In genomic region chr4:73751166-73751565, GRCh38 we compare ENCODE assay signal across 18 cellular contexts.
DNase-seq lines count a peak whose midpoint lies in the region; ATAC-seq lines count a peak whose summit lies in the region.
"Had no signal": no experiment of that assay in that cellular context is flagged by ENCODE, and none has a peak within 500 bp of the region (broad histone marks: within the 10 kb centered on the region; RNA-seq: fewer than 3 reads in every experiment).

No MANE protein-coding gene starts in this region.

- no peak overlapping the region for H3K27ac ChIP-seq in ACC112 (ENCODE audit: low read depth, low read length)
- H3K27ac ChIP-seq: adrenal gland, prostate gland had no signal

- no peaks in the 10 kb centered on the region for H3K27me3 ChIP-seq in ACC112 (ENCODE audit: insufficient read depth, low read length)
- H3K27me3 ChIP-seq: adrenal gland had no signal

- no peaks in the 10 kb centered on the region for H3K4me1 Mint-ChIP-seq in stimulated activated naive B cell treated with anti-CD40 and anti-IgM and Interleukin-4, amounts not matched to agents 10 μg/mL and 1 μg/mL and 100 μg/mL, for 72 hours
- H3K4me1 Mint-ChIP-seq: T-helper 17 cell had no signal

- DNase-seq in NCI-H1436 (lab: John Stamatoyannopoulos, UW) (no peak), hypothalamus (lab: John Stamatoyannopoulos, UW) (no peak)
- DNase-seq in stimulated activated naive B cell treated with anti-CD40 and anti-IgM and Interleukin-4, amounts not matched to agents 10 μg/mL and 1 μg/mL and 100 μg/mL, for 72 hours, result no peak
- DNase-seq: activated CD4-positive, alpha-beta T cell treated with anti-CD3 and anti-CD28 coated beads for 48 hours; activated T-cell treated with anti-CD3 and anti-CD28 coated beads, Interleukin-2, amount 50 U/mL, for 24 hours; adrenal gland; CD8-positive, alpha-beta T cell; hippocampal formation; NCI-H82; stimulated activated CD4-positive, alpha-beta T cell treated with anti-CD3 and anti-CD28 coated beads, Interleukin-15, amount 100 ng/mL, for 24 hours; T-helper 17 cell had no signal

- peak overlapping the region; percentile 44 for H2AFZ ChIP-seq in ACC112 (ENCODE audit: low read length, unreplicated experiment)

- H3K79me2 ChIP-seq in ACC112 (ENCODE audit: control insufficient read depth, insufficient read depth, low read length, unreplicated experiment), result no peaks in the 10 kb centered on the region

- H3K36me3 Mint-ChIP-seq in stimulated activated naive B cell treated with anti-CD40 and anti-IgM and Interleukin-4, amounts not matched to agents 10 μg/mL and 1 μg/mL and 100 μg/mL, for 72 hours, result no peaks in the 10 kb centered on the region
- H3K36me3 Mint-ChIP-seq: CD8-positive, alpha-beta T cell had no signal

- ATAC-seq in GM19043 (IDR thresholded peaks at IDR 0.05; ENCODE audit: low read depth, unreplicated experiment) (peak; percentile 75), HG02678 (IDR thresholded peaks at IDR 0.05; ENCODE audit: unreplicated experiment) (peak; percentile 76), HG03469 (IDR thresholded peaks at IDR 0.05; ENCODE audit: unreplicated experiment) (peak; percentile 62), HG03095 (IDR thresholded peaks at IDR 0.05; ENCODE audit: unreplicated experiment) (no peak)
- no peak for ATAC-seq in stimulated activated naive B cell treated with anti-CD40 and anti-IgM and Interleukin-4, amounts not matched to agents 10 μg/mL and 1 μg/mL and 100 μg/mL, for 72 hours (replicated peaks)
- ATAC-seq: CD8-positive, alpha-beta T cell; left lobe of liver; T-helper 17 cell had no signal

- no peak overlapping the region for H3K4me3 ChIP-seq in ACC112 (ENCODE audit: low read depth, low read length)
- H3K4me3 ChIP-seq: adrenal gland, prostate gland had no signal

- no peak overlapping the region for H3K27ac Mint-ChIP-seq in stimulated activated naive B cell treated with anti-CD40 and anti-IgM and Interleukin-4, amounts not matched to agents 10 μg/mL and 1 μg/mL and 100 μg/mL, for 72 hours
- H3K27ac Mint-ChIP-seq: activated T-cell treated with anti-CD3 and anti-CD28 coated beads, Interleukin-2, amount 50 U/mL, for 24 hours; CD8-positive, alpha-beta T cell; T-helper 17 cell had no signal

- peaks cover 1 to 3% of the 10 kb centered on the region in 2 donors for H3K9me3 Mint-ChIP-seq in stimulated activated naive B cell treated with anti-CD40 and anti-IgM and Interleukin-4, amounts not matched to agents 10 μg/mL and 1 μg/mL and 100 μg/mL, for 72 hours
- H3K9me3 Mint-ChIP-seq: activated T-cell treated with anti-CD3 and anti-CD28 coated beads, Interleukin-2, amount 50 U/mL, for 24 hours; CD8-positive, alpha-beta T cell had no signal

- H3K4me1 ChIP-seq in ACC112 (ENCODE audit: control insufficient read depth, insufficient read depth, low read length, unreplicated experiment), result peaks cover 13% of the 10 kb centered on the region
- H3K4me1 ChIP-seq: adrenal gland, prostate gland had no signal

- H3K4me3 Mint-ChIP-seq in stimulated activated naive B cell treated with anti-CD40 and anti-IgM and Interleukin-4, amounts not matched to agents 10 μg/mL and 1 μg/mL and 100 μg/mL, for 72 hours, result no peak overlapping the region
- H3K4me3 Mint-ChIP-seq: activated T-cell treated with anti-CD3 and anti-CD28 coated beads, Interleukin-2, amount 50 U/mL, for 24 hours; CD8-positive, alpha-beta T cell; T-helper 17 cell had no signal

- peaks cover 3 to 6% of the 10 kb centered on the region in 2 donors for H3K27me3 Mint-ChIP-seq in stimulated activated naive B cell treated with anti-CD40 and anti-IgM and Interleukin-4, amounts not matched to agents 10 μg/mL and 1 μg/mL and 100 μg/mL, for 72 hours
- H3K27me3 Mint-ChIP-seq: activated T-cell treated with anti-CD3 and anti-CD28 coated beads, Interleukin-2, amount 50 U/mL, for 24 hours; T-helper 17 cell had no signal

- H3K36me3 ChIP-seq in ACC112 (ENCODE audit: insufficient read depth, low read length), result no peaks in the 10 kb centered on the region
- H3K36me3 ChIP-seq: adrenal gland, prostate gland had no signal

Comparison
In these comparisons a context has a peak if more than half of its experiments do, and no peak if none do; other contexts are left out.
1. ATAC-seq: peak in GM19043 (single experiment), HG02678 (single experiment) and HG03469 (single experiment); none in HG03095 (single experiment) and stimulated activated naive B cell treated with anti-CD40 and anti-IgM and Interleukin-4, amounts not matched to agents 10 μg/mL and 1 μg/mL and 100 μg/mL, for 72 hours (0 of 2).